25 cellular contexts compared by ENCODE assay signal in the genomic region with DNA sequence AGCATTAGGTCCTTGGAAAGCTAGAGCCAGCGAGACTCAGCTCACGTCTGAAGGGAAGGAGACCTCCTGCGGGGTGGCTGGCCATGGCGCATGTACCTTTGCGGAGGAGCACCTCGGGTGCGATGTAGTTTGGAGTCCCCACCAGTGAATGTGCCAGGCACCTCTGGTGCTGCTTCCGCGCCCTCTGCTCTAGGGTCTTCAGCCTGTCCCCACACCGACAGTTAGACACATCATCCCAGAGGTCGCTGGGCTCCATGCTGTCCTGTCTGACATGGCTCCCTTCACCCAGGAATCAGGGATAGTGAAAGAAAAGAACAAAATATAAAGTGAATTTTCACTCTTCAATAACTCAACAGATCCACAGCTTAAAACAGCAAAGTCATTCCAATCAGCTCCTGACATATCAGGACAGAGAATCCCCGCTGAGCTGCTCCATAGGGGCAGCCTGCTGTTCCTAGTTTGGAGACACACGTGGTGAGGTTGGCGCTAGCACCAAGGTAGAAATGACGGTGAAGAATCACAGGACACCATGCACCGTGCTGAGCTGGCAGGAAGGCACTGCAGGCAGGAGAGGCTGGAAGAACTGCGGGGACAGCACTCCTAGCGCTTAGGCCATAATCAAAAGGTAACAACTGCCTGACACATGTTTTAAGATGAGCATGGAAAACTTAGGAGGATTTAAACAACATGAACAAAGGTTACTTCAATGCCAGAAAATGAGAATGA.
DNase-seq lines count a peak whose midpoint lies in the region; ATAC-seq, FAIRE-seq and TF ChIP-seq lines count a peak whose summit lies in the region.
"Had no signal": no experiment of that assay in that cellular context is flagged by ENCODE, and none has a peak within 500 bp of the region (broad histone marks: within the 10 kb centered on the region; RNA-seq: fewer than 3 reads in every experiment).

No MANE protein-coding gene starts in this region.

- no peak for TF ChIP-seq RAD21 in IMR-90 (IDR thresholded peaks at IDR 0.05; ENCODE audit: low read length)

- H2BK15ac ChIP-seq in IMR-90 (ENCODE audit: low read depth, low read length): no peak overlapping the region

- POLR2A ChIA-PET in IMR-90 (lab: Charles Lee; ENCODE audit: unreplicated experiment): no interaction called here

- no peak for FAIRE-seq in GM12892 (lab: Jason Lieb, UNC)
- FAIRE-seq: A549, GM18507, HTR-8/SVneo had no signal

- CTCF ChIA-PET in IMR-90 (lab: Yijun Ruan, JAX): no interaction called here

- H3K9ac ChIP-seq in IMR-90 (ENCODE audit: low read depth, low read length): no peak overlapping the region
- H3K9ac ChIP-seq: KMS-11 had no signal

- H3K27ac ChIP-seq in IMR-90 (ENCODE audit: insufficient read depth, low read length) (no peak overlapping the region), left ventricle myocardium inferior (replicated peaks) (peak overlapping the region; percentile 56)
- H3K27ac ChIP-seq: A549, KMS-11, RWPE1 had no signal

- no peak overlapping the region for H3K4me2 ChIP-seq in IMR-90 (ENCODE audit: low read depth, low read length)
- H3K4me2 ChIP-seq: A549, KMS-11 had no signal

- no peak for ATAC-seq in IMR-90 (ENCODE audit: low read depth)
- ATAC-seq in sciatic nerve: peak; percentile 9
- ATAC-seq: A549, T-cell had no signal

- no peak overlapping the region for H2BK20ac ChIP-seq in IMR-90 (ENCODE audit: low read depth, low read length)

- H2AK5ac ChIP-seq in IMR-90 (ENCODE audit: low read depth, low read length): no peak overlapping the region

- TF ChIP-seq CTCF in CD14-positive monocyte (IDR thresholded peaks at IDR 0.05): no peak
- TF ChIP-seq CTCF in IMR-90 (conservative IDR thresholded peaks at IDR 0.05; ENCODE audit: low read depth, low read length): no peak
- no peak for TF ChIP-seq CTCF in left ventricle myocardium inferior (IDR thresholded peaks at IDR 0.05; ENCODE audit: borderline replicate concordance)

- H3K9me3 ChIP-seq in IMR-90 (ENCODE audit: control insufficient read depth, insufficient read depth, low read length) (no peaks in the 10 kb centered on the region), left ventricle myocardium inferior (replicated peaks) (no peaks in the 10 kb centered on the region)
- H3K9me3 ChIP-seq: A549, BE2C had no signal

- no peak overlapping the region for H2AK9ac ChIP-seq in IMR-90 (replicated peaks; ENCODE audit: low read depth, low read length, poor library complexity)

- dilution Hi-C loops in IMR-90 (cut with HindIII; ENCODE audit: low sequenced_read_pairs, unreplicated experiment): no loop called here

- H3K79me1 ChIP-seq in IMR-90 (ENCODE audit: low read depth in 1 of 2, low read length in 2 of 2): peaks cover 42 to 81% of the 10 kb centered on the region in 2 experiments

- peaks cover 64 to 73% of the 10 kb centered on the region in 2 donors for H3K36me3 Mint-ChIP-seq in CD14-positive monocyte

- no peaks in the 10 kb centered on the region for H3K4me1 ChIP-seq in IMR-90 (ENCODE audit: control insufficient read depth, insufficient read depth, low read length)
- peaks cover 11% of the 10 kb centered on the region for H3K4me1 ChIP-seq in left ventricle myocardium inferior
- H3K4me1 ChIP-seq: A549, BE2C had no signal

- no peak for DNase-seq in CD14-positive monocyte (ENCODE audit: low spot score)
- DNase-seq in IMR-90: no peak
- DNase-seq in left ventricle myocardium inferior: no peak
- no peak for DNase-seq in sciatic nerve (ENCODE audit: low spot score)
- no peak for DNase-seq in DMS79 (lab: John Stamatoyannopoulos, UW)
- no peak for DNase-seq in activated CD4-positive, alpha-beta T cell treated with anti-CD3 and anti-CD28 coated beads, Interleukin-2, amount 50 U/mL, for 4 hours
- no peak for DNase-seq in GM12892 (ENCODE audit: insufficient read length)
- DNase-seq: BE2C; CD4-positive, alpha-beta T cell; COR-L47; DMS 273 treated with DMSO at 0.1 percent for 48 hours; H9; NCI-H1105; NCI-H146; NCI-H2029; NCI-H226; NCI-H524; NCI-H774; NK-92 treated with Interleukin-12 subunit alpha and Interleukin-12 subunit beta, amount 100 ng/mL, for 24 hours; T-cell had no signal

- H3K36me3 ChIP-seq in IMR-90 (ENCODE audit: control insufficient read depth, insufficient read depth, low read length): peaks cover 58% of the 10 kb centered on the region
- H3K36me3 ChIP-seq in left ventricle myocardium inferior: peaks cover 87% of the 10 kb centered on the region
- H3K36me3 ChIP-seq: BE2C had no signal

- H3K27me3 ChIP-seq in IMR-90 (ENCODE audit: control insufficient read depth, insufficient read depth, low read length) (no peaks in the 10 kb centered on the region), left ventricle myocardium inferior (ENCODE audit: low read depth) (no peaks in the 10 kb centered on the region)

- H2BK120ac ChIP-seq in IMR-90 (ENCODE audit: low read depth, low read length): no peak overlapping the region

- no peak overlapping the region for H3K56ac ChIP-seq in IMR-90 (ENCODE audit: extremely low read depth, insufficient read depth, low read length)

- H3K27ac Mint-ChIP-seq in CD14-positive monocyte: peak overlapping the region in 4 of 7 donors; percentile 8 to 70 (median 39)
- H3K27ac Mint-ChIP-seq: CD4-positive, alpha-beta T cell; T-cell had no signal

- 88% methylated on average over 5 of the region's 18 CpGs; no CpG with 5 or more reads in 1 of the 2 experiments for WGBS in IMR-90 (ENCODE audit: extremely low coverage in 2 of 2, insufficient read length in 1 of 2), 2 experiments

- intact Hi-C loops in CD14-positive monocyte (cut with micrococcal nuclease) (no loop called here), IMR-90 (cut with micrococcal nuclease) (no loop called here), left ventricle myocardium inferior (cut with micrococcal nuclease) (no loop called here), sciatic nerve (cut with DNase I) (no loop called here)

- in situ Hi-C loops in IMR-90 (cut with MboI; ENCODE audit: low sequenced_read_pairs): no loop called here

- H3K23ac ChIP-seq in IMR-90 (ENCODE audit: low read depth, low read length): no peak overlapping the region

- no peak overlapping the region for H3K14ac ChIP-seq in IMR-90 (replicated peaks; ENCODE audit: low read depth, low read length)

- H3K9me3 Mint-ChIP-seq in CD14-positive monocyte: no peaks in the 10 kb centered on the region
- H3K9me3 Mint-ChIP-seq: CD4-positive, alpha-beta T cell; H9; T-cell had no signal

- H3K4me3 Mint-ChIP-seq in CD14-positive monocyte: no peak overlapping the region
- H3K4me3 Mint-ChIP-seq: CD4-positive, alpha-beta T cell; H9; T-cell had no signal

- H3K4me1 Mint-ChIP-seq in CD14-positive monocyte: no peaks in the 10 kb centered on the region
- H3K4me1 Mint-ChIP-seq: H9 had no signal

- peak overlapping the region; percentile 23 for H2BK5ac ChIP-seq in IMR-90 (ENCODE audit: low read depth, low read length, poor library complexity, severe bottlenecking)

- H3K4ac ChIP-seq in IMR-90 (ENCODE audit: low read depth, low read length): no peak overlapping the region

- peaks cover 10% of the 10 kb centered on the region for H3K9me1 ChIP-seq in IMR-90 (ENCODE audit: insufficient read depth, low read length)

- H4K8ac ChIP-seq in IMR-90 (ENCODE audit: low read depth in 2 of 2, low read length in 2 of 2): no peak overlapping the region

- peaks cover 32% of the 10 kb centered on the region for H4K20me1 ChIP-seq in IMR-90 (ENCODE audit: insufficient read depth, low read length)

- H3K4me3 ChIP-seq in IMR-90 (ENCODE audit: insufficient read depth, low read depth, low read length) (no peak overlapping the region), left ventricle myocardium inferior (no peak overlapping the region)
- H3K4me3 ChIP-seq: A549 had no signal

- no TSS peak for BruUV-seq in IMR-90 (replicated peaks; lab: Mats Ljungman, UMichigan)

- H3K18ac ChIP-seq in IMR-90 (ENCODE audit: low read depth, low read length): no peak overlapping the region

- no peak for TF ChIP-seq POLR2A in IMR-90 (IDR thresholded peaks at IDR 0.05; ENCODE audit: low read depth, low read length)
- TF ChIP-seq POLR2A in GM12892 (IDR thresholded peaks at IDR 0.05; ENCODE audit: low read depth, low read length): no peak

- no peak overlapping the region for H4K5ac ChIP-seq in IMR-90 (ENCODE audit: low read depth, low read length)

- peaks cover 0 to 6% (median 0%) of the 10 kb centered on the region in 3 donors for H3K27me3 Mint-ChIP-seq in CD14-positive monocyte (ENCODE audit: low read depth in 3 of 3)

- no peak overlapping the region for H4K91ac ChIP-seq in IMR-90 (ENCODE audit: insufficient read depth, low read depth, low read length)

- no peak overlapping the region for H2AFZ ChIP-seq in IMR-90 (replicated peaks; ENCODE audit: low read length, poor library complexity)

TF ChIP-seq in IMR-90, 13 proteins besides CTCF, POLR2A, EP300 and RAD21 (continues in another document):
- no peak for TF ChIP-seq CEBPB (IDR thresholded peaks at IDR 0.05; ENCODE audit: low read depth, low read length)
- TF ChIP-seq, protein P1, sequence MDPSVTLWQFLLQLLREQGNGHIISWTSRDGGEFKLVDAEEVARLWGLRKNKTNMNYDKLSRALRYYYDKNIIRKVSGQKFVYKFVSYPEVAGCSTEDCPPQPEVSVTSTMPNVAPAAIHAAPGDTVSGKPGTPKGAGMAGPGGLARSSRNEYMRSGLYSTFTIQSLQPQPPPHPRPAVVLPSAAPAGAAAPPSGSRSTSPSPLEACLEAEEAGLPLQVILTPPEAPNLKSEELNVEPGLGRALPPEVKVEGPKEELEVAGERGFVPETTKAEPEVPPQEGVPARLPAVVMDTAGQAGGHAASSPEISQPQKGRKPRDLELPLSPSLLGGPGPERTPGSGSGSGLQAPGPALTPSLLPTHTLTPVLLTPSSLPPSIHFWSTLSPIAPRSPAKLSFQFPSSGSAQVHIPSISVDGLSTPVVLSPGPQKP (IDR thresholded peaks at IDR 0.05; ENCODE audit: borderline replicate concordance, low read depth, low read length): no peak
- TF ChIP-seq CHD1 (IDR thresholded peaks at IDR 0.05; ENCODE audit: low read depth, low read length): no peak
- no peak for TF ChIP-seq MAZ (IDR thresholded peaks at IDR 0.05; ENCODE audit: borderline replicate concordance, low read depth, low read length)
- no peak for TF ChIP-seq BHLHE40 (IDR thresholded peaks at IDR 0.05; ENCODE audit: low read depth, low read length)
- no peak for TF ChIP-seq RFX5 (IDR thresholded peaks at IDR 0.05; ENCODE audit: low read depth, low read length)
- no peak for TF ChIP-seq MAFK (IDR thresholded peaks at IDR 0.05; ENCODE audit: low read depth, low read length)
- TF ChIP-seq MXI1 (IDR thresholded peaks at IDR 0.05; ENCODE audit: borderline replicate concordance, low read depth, low read length): no peak
- TF ChIP-seq FOS (IDR thresholded peaks at IDR 0.05; ENCODE audit: low read depth, low read length): no peak
- TF ChIP-seq, protein P2, sequence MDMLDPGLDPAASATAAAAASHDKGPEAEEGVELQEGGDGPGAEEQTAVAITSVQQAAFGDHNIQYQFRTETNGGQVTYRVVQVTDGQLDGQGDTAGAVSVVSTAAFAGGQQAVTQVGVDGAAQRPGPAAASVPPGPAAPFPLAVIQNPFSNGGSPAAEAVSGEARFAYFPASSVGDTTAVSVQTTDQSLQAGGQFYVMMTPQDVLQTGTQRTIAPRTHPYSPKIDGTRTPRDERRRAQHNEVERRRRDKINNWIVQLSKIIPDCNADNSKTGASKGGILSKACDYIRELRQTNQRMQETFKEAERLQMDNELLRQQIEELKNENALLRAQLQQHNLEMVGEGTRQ (IDR thresholded peaks at IDR 0.05; ENCODE audit: low read depth, low read length): no peak
